In the genomic region with DNA sequence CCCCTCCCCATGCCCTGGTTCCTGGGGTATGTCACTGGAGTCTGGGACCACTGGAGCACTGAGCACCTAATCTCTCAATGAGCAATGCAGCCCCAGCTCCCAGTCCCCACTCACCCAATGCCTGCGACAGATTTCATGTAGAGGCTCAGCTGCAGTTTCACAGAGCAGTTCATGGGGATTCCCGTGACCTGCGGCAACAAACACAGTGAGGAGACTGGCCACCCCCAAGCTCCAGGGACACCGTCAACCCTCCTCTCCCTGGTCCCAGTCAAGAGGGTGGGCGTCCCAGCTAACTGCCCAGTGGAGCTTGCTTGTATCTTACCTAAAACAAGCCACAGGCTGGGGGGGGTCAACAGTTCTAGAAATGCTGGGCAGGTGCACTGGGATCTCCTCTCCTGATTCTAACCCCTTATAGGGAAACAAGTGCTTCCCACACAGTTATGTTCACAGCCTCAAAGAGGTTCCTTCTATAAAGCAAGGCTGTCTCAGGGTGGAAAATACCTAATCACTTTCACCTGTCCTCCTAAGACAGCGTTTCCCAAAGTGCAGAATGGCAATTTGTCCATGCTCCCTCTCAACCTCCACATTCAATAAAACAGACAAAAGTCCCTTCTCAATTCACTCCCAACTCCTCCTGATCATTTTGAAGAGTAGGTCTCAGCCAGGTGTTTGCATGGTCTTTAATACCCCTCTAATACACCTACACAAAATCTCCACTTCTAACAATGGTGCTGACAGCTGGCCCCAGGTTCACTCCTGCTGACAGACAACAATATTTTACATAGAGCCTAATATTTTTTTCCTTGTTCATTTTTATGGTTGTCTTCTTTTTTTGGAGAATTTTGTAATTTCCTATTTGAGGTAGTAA, we compare ENCODE assay signal across 15 cellular contexts.
DNase-seq lines count a peak whose midpoint lies in the region; ATAC-seq and TF ChIP-seq lines count a peak whose summit lies in the region.
"Had no signal": no experiment of that assay in that cellular context is flagged by ENCODE, and none has a peak within 500 bp of the region (broad histone marks: within the 10 kb centered on the region; RNA-seq: fewer than 3 reads in every experiment).

No MANE protein-coding gene starts in this region.

- intact Hi-C loops in esophagus muscularis mucosa (cut with DNase I), result no loop called here
- intact Hi-C loops in head of caudate nucleus (cut with DNase I), result no loop called here

- H3K27me3 Mint-ChIP-seq in stimulated activated naive CD8-positive, alpha-beta T cell treated with anti-CD3 and anti-CD28 coated beads, Interleukin-15, amount 100 ng/mL, for 72 hours, result no peaks in the 10 kb centered on the region
- H3K27me3 Mint-ChIP-seq in endodermal cell (ENCODE audit: insufficient read depth), result no peaks in the 10 kb centered on the region

- H3K4me1 Mint-ChIP-seq in stimulated activated naive CD8-positive, alpha-beta T cell treated with anti-CD3 and anti-CD28 coated beads, Interleukin-15, amount 100 ng/mL, for 72 hours, result peaks cover 28% of the 10 kb centered on the region
- peaks cover 14% of the 10 kb centered on the region for H3K4me1 Mint-ChIP-seq in endodermal cell

- TF ChIP-seq POLR2A in esophagus muscularis mucosa (IDR thresholded peaks at IDR 0.05; ENCODE audit: low read depth), result no peak

- no peak overlapping the region for H3K27ac ChIP-seq in esophagus muscularis mucosa (replicated peaks in 1 of 4)
- no peak overlapping the region for H3K27ac ChIP-seq in endodermal cell (ENCODE audit: low read depth, low read length)
- H3K27ac ChIP-seq: pancreas, stomach had no signal

- H3K36me3 ChIP-seq in esophagus muscularis mucosa (peaks cover 0 to 50% (median 16%) of the 10 kb centered on the region in 4 donors), endodermal cell (ENCODE audit: control insufficient read depth, insufficient read depth, low read length) (peaks cover 7% of the 10 kb centered on the region)
- H3K36me3 ChIP-seq: pancreas had no signal

- H3K9ac ChIP-seq in endodermal cell (ENCODE audit: extremely low read depth, low read length, poor library complexity, severe bottlenecking), result no peak overlapping the region

- no peak for TF ChIP-seq CTCF in esophagus muscularis mucosa (IDR thresholded peaks at IDR 0.05)
- no peak for TF ChIP-seq CTCF in endodermal cell (conservative IDR thresholded peaks at IDR 0.05)

- no peaks in the 10 kb centered on the region for H3K9me3 ChIP-seq in esophagus muscularis mucosa
- no peaks in the 10 kb centered on the region for H3K9me3 ChIP-seq in endodermal cell (ENCODE audit: control insufficient read depth, low read length)
- H3K9me3 ChIP-seq: pancreas, stomach had no signal

- no peak for DNase-seq in stimulated activated naive CD8-positive, alpha-beta T cell treated with anti-CD3 and anti-CD28 coated beads, Interleukin-15, Interleukin-2, amounts not matched to agents 100 U/mL and 50 U/mL, for 24 hours
- no peak for DNase-seq in stimulated activated naive CD8-positive, alpha-beta T cell treated with anti-CD3 and anti-CD28 coated beads, Interleukin-15, amount 100 ng/mL, for 72 hours
- DNase-seq in esophagus muscularis mucosa (ENCODE audit: extremely low spot score), result no peak
- no peak for DNase-seq in D341Med (ENCODE audit: low spot score)
- no peak for DNase-seq in endodermal cell
- no peak for DNase-seq in head of caudate nucleus
- DNase-seq: ACHN; activated CD8-positive, alpha-beta memory T cell treated with anti-CD3 and anti-CD28 coated beads, Interleukin-2, amount 50 U/mL, for 48 hours; anterior cingulate cortex; effector memory CD4-positive, alpha-beta T cell; NCI-H1436; pancreas; stomach had no signal

- peaks cover 28% of the 10 kb centered on the region for H3K36me3 Mint-ChIP-seq in endodermal cell (ENCODE audit: low read depth)

- H3K27me3 ChIP-seq in esophagus muscularis mucosa, result no peaks in the 10 kb centered on the region
- H3K27me3 ChIP-seq in endodermal cell (ENCODE audit: control insufficient read depth, insufficient read depth, low read length, poor library complexity, severe bottlenecking), result no peaks in the 10 kb centered on the region
- H3K27me3 ChIP-seq: pancreas, stomach had no signal

- no peak overlapping the region for H3K4me3 ChIP-seq in esophagus muscularis mucosa
- H3K4me3 ChIP-seq in endodermal cell (ENCODE audit: low read length), result no peak overlapping the region
- H3K4me3 ChIP-seq: pancreas, stomach had no signal

- no peak overlapping the region for H3K27ac Mint-ChIP-seq in stimulated activated naive CD8-positive, alpha-beta T cell treated with anti-CD3 and anti-CD28 coated beads, Interleukin-15, amount 100 ng/mL, for 72 hours
- no peak overlapping the region for H3K27ac Mint-ChIP-seq in endodermal cell

- no peak for TF ChIP-seq EP300 in esophagus muscularis mucosa (IDR thresholded peaks at IDR 0.05)

- ATAC-seq in stimulated activated naive CD8-positive, alpha-beta T cell treated with anti-CD3 and anti-CD28 coated beads, Interleukin-15, Interleukin-2, amounts not matched to agents 100 U/mL and 50 U/mL, for 24 hours, result peak; percentile 31
- ATAC-seq in stimulated activated naive CD8-positive, alpha-beta T cell treated with anti-CD3 and anti-CD28 coated beads, Interleukin-15, amount 100 ng/mL, for 72 hours, result no peak
- ATAC-seq in GM21529 (IDR thresholded peaks at IDR 0.05; ENCODE audit: unreplicated experiment) (peak; percentile 70), HG03342 (IDR thresholded peaks at IDR 0.05; ENCODE audit: unreplicated experiment) (peak; percentile 77)
- ATAC-seq: pancreas had no signal

- H3K4me1 ChIP-seq in esophagus muscularis mucosa, result peaks cover 0 to 3% (median 0%) of the 10 kb centered on the region in 4 donors
- peaks cover 5% of the 10 kb centered on the region for H3K4me1 ChIP-seq in endodermal cell (ENCODE audit: control insufficient read depth, insufficient read depth, low read length)
- H3K4me1 ChIP-seq: pancreas, stomach had no signal

- H3K9me3 Mint-ChIP-seq in stimulated activated naive CD8-positive, alpha-beta T cell treated with anti-CD3 and anti-CD28 coated beads, Interleukin-15, amount 100 ng/mL, for 72 hours, result no peaks in the 10 kb centered on the region
- no peaks in the 10 kb centered on the region for H3K9me3 Mint-ChIP-seq in endodermal cell

- 90% methylated on average over 6 of the region's 6 CpGs for WGBS in esophagus muscularis mucosa
- WGBS in endodermal cell (ENCODE audit: insufficient coverage in 1 of 2, insufficient read length in 1 of 2), 2 experiments, result 94% methylated on average over 3 to 6 of the region's 6 CpGs

- no peak overlapping the region for H3K4me3 Mint-ChIP-seq in stimulated activated naive CD8-positive, alpha-beta T cell treated with anti-CD3 and anti-CD28 coated beads, Interleukin-15, amount 100 ng/mL, for 72 hours
- no peak overlapping the region for H3K4me3 Mint-ChIP-seq in endodermal cell
